ENCODE assay signal across 1 cellular context in the genomic region with DNA sequence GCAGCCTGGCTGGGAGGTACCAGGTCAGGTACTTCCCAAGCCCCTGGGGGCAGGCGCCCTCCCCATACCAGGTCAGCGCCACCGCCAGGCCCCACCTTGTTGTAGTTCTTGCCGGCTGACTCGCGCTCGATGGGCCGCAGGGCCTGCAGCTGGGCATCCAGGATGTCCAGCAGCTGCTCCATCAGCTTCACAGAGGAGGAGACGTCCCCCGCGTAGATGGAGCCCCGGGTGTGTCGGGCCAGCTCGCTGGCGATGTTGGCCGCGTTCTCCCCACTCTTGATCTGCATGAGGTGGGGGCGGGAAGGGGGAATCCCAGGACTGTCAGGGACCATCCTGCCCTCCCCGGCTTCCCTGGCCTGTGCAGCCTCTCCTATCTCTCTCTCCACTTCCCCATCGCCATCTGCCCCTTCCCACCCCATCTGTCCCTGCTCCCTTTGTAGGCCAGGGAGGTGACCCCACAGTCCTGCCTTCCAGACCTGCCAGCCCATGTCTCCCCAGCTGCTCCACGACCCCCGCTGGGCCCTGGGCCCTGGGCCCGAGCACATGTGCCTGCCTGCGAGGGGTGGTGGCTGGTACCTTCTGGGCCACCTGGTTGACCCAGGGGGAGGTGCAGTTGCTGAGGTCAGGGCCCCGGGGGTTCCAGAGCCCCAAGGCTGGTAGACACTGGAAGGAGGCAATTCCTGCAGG.
TF ChIP-seq lines count a peak whose summit lies in the region.

No MANE protein-coding gene starts in this region.

TF ChIP-seq in K562, 482 proteins besides CTCF, POLR2A, EP300 and RAD21:
- peak; percentile 34 for TF ChIP-seq RBM22 (IDR thresholded peaks at IDR 0.05; ENCODE audit: low read depth, low read length, poor library complexity, severe bottlenecking)
- TF ChIP-seq POLR2G (IDR thresholded peaks at IDR 0.05; ENCODE audit: low read depth, low read length): peak; percentile 65
- 0 out of 2 replicates have a peak, but pooled peaks have one; percentile 63 for TF ChIP-seq ZBTB33 (CRISPR knock-in tag; IDR thresholded peaks at IDR 0.05)
- TF ChIP-seq, protein P1, sequence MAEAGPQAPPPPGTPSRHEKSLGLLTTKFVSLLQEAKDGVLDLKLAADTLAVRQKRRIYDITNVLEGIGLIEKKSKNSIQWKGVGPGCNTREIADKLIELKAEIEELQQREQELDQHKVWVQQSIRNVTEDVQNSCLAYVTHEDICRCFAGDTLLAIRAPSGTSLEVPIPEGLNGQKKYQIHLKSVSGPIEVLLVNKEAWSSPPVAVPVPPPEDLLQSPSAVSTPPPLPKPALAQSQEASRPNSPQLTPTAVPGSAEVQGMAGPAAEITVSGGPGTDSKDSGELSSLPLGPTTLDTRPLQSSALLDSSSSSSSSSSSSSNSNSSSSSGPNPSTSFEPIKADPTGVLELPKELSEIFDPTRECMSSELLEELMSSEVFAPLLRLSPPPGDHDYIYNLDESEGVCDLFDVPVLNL (CRISPR knock-in tag; IDR thresholded peaks at IDR 0.05; ENCODE audit: low read depth): no peak
- TF ChIP-seq BRD4 (IDR thresholded peaks at IDR 0.05): no peak
- TF ChIP-seq, protein P2, sequence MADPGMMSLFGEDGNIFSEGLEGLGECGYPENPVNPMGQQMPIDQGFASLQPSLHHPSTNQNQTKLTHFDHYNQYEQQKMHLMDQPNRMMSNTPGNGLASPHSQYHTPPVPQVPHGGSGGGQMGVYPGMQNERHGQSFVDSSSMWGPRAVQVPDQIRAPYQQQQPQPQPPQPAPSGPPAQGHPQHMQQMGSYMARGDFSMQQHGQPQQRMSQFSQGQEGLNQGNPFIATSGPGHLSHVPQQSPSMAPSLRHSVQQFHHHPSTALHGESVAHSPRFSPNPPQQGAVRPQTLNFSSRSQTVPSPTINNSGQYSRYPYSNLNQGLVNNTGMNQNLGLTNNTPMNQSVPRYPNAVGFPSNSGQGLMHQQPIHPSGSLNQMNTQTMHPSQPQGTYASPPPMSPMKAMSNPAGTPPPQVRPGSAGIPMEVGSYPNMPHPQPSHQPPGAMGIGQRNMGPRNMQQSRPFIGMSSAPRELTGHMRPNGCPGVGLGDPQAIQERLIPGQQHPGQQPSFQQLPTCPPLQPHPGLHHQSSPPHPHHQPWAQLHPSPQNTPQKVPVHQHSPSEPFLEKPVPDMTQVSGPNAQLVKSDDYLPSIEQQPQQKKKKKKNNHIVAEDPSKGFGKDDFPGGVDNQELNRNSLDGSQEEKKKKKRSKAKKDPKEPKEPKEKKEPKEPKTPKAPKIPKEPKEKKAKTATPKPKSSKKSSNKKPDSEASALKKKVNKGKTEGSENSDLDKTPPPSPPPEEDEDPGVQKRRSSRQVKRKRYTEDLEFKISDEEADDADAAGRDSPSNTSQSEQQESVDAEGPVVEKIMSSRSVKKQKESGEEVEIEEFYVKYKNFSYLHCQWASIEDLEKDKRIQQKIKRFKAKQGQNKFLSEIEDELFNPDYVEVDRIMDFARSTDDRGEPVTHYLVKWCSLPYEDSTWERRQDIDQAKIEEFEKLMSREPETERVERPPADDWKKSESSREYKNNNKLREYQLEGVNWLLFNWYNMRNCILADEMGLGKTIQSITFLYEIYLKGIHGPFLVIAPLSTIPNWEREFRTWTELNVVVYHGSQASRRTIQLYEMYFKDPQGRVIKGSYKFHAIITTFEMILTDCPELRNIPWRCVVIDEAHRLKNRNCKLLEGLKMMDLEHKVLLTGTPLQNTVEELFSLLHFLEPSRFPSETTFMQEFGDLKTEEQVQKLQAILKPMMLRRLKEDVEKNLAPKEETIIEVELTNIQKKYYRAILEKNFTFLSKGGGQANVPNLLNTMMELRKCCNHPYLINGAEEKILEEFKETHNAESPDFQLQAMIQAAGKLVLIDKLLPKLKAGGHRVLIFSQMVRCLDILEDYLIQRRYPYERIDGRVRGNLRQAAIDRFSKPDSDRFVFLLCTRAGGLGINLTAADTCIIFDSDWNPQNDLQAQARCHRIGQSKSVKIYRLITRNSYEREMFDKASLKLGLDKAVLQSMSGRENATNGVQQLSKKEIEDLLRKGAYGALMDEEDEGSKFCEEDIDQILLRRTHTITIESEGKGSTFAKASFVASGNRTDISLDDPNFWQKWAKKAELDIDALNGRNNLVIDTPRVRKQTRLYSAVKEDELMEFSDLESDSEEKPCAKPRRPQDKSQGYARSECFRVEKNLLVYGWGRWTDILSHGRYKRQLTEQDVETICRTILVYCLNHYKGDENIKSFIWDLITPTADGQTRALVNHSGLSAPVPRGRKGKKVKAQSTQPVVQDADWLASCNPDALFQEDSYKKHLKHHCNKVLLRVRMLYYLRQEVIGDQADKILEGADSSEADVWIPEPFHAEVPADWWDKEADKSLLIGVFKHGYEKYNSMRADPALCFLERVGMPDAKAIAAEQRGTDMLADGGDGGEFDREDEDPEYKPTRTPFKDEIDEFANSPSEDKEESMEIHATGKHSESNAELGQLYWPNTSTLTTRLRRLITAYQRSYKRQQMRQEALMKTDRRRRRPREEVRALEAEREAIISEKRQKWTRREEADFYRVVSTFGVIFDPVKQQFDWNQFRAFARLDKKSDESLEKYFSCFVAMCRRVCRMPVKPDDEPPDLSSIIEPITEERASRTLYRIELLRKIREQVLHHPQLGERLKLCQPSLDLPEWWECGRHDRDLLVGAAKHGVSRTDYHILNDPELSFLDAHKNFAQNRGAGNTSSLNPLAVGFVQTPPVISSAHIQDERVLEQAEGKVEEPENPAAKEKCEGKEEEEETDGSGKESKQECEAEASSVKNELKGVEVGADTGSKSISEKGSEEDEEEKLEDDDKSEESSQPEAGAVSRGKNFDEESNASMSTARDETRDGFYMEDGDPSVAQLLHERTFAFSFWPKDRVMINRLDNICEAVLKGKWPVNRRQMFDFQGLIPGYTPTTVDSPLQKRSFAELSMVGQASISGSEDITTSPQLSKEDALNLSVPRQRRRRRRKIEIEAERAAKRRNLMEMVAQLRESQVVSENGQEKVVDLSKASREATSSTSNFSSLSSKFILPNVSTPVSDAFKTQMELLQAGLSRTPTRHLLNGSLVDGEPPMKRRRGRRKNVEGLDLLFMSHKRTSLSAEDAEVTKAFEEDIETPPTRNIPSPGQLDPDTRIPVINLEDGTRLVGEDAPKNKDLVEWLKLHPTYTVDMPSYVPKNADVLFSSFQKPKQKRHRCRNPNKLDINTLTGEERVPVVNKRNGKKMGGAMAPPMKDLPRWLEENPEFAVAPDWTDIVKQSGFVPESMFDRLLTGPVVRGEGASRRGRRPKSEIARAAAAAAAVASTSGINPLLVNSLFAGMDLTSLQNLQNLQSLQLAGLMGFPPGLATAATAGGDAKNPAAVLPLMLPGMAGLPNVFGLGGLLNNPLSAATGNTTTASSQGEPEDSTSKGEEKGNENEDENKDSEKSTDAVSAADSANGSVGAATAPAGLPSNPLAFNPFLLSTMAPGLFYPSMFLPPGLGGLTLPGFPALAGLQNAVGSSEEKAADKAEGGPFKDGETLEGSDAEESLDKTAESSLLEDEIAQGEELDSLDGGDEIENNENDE (IDR thresholded peaks at IDR 0.05; ENCODE audit: low read depth, low read length): no peak
- TF ChIP-seq, protein P3, sequence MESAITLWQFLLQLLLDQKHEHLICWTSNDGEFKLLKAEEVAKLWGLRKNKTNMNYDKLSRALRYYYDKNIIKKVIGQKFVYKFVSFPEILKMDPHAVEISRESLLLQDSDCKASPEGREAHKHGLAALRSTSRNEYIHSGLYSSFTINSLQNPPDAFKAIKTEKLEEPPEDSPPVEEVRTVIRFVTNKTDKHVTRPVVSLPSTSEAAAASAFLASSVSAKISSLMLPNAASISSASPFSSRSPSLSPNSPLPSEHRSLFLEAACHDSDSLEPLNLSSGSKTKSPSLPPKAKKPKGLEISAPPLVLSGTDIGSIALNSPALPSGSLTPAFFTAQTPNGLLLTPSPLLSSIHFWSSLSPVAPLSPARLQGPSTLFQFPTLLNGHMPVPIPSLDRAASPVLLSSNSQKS (CRISPR knock-in tag; IDR thresholded peaks at IDR 0.05): no peak
